In genomic region chr3:52503788-52504424, GRCh38 we compare ENCODE assay signal across 11 cellular contexts.
DNase-seq lines count a peak whose midpoint lies in the region; ATAC-seq lines count a peak whose summit lies in the region.
"Had no signal": no experiment of that assay in that cellular context is flagged by ENCODE, and none has a peak within 500 bp of the region (broad histone marks: within the 10 kb centered on the region; RNA-seq: fewer than 3 reads in every experiment).

No MANE protein-coding gene starts in this region.

- ATAC-seq in HG03565 (IDR thresholded peaks at IDR 0.05; ENCODE audit: unreplicated experiment) (no peak), HG03520 (IDR thresholded peaks at IDR 0.05; ENCODE audit: unreplicated experiment) (no peak)
- ATAC-seq: T-cell had no signal

- peak; percentile 62 for DNase-seq in DMS53 (lab: John Stamatoyannopoulos, UW)
- no peak for DNase-seq in DMS53 treated with DMSO at 0.1 percent for 48 hours (lab: John Stamatoyannopoulos, UW; ENCODE audit: unreplicated experiment)
- peak; percentile 6 for DNase-seq in COR-L47 (lab: John Stamatoyannopoulos, UW)
- peak; percentile 72 for DNase-seq in NCI-H69 (lab: John Stamatoyannopoulos, UW)
- DNase-seq: CD8-positive, alpha-beta memory T cell; DMS 273 treated with DMSO at 0.1 percent for 48 hours; GOT3; NCI-H2081 treated with DMSO at 0.1 percent for 48 hours; T-cell had no signal
